In the genomic region with DNA sequence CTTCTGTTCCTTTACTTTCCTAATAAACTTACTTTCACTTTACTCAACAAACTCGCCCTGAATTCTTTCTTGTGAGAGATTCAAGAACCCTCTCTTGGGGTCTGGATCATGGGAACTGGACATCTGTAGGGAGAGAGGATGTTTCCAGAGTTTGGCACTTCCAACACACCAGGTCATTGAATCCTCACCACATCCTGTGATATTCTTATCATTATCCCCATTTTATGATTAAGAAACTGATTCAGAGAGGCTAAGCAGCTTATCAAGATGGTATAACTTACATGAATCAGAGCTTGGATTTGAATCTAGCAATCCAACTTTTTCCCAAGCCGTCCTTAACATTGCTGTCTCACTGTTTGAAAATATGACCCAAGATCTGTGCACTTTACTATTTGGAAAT, we compare ENCODE assay signal across 17 cellular contexts. TPM values are rescaled to one million over a fixed set of nuclear protein-coding genes. Genes with fewer than 3 reads are reported as not detected.
DNase-seq lines count a peak whose midpoint lies in the region; ATAC-seq and TF ChIP-seq lines count a peak whose summit lies in the region.
"Had no signal": no experiment of that assay in that cellular context is flagged by ENCODE, and none has a peak within 500 bp of the region (broad histone marks: within the 10 kb centered on the region; RNA-seq: fewer than 3 reads in every experiment).

No MANE protein-coding gene starts in this region.

- H3K9me3 ChIP-seq in BLaER1, result no peaks in the 10 kb centered on the region
- H3K9me3 ChIP-seq in MM.1S (replicated peaks; ENCODE audit: insufficient read depth, low read length), result no peaks in the 10 kb centered on the region
- no peaks in the 10 kb centered on the region for H3K9me3 ChIP-seq in adipocyte (ENCODE audit: control insufficient read depth, low read length)

- peaks cover 5% of the 10 kb centered on the region for H3K4me1 Mint-ChIP-seq in activated CD8-positive, alpha-beta T cell treated with anti-CD3 and anti-CD28 coated beads for 36 hours (ENCODE audit: low read depth)

- TF ChIP-seq CTCF in MM.1S (IDR thresholded peaks at IDR 0.05; ENCODE audit: low read length), result no peak
- no peak for TF ChIP-seq CTCF in activated CD8-positive, alpha-beta T cell treated with anti-CD3 and anti-CD28 coated beads for 36 hours (IDR thresholded peaks at IDR 0.05)

- no peak overlapping the region for H3K9ac ChIP-seq in BLaER1
- H3K9ac ChIP-seq in MM.1S (ENCODE audit: low read length), result no peak overlapping the region
- H3K9ac ChIP-seq in adipocyte (ENCODE audit: low read length), result no peak overlapping the region
- H3K9ac ChIP-seq: GM23248 had no signal

- peaks cover 29% of the 10 kb centered on the region for H3K4me1 ChIP-seq in BLaER1
- no peaks in the 10 kb centered on the region for H3K4me1 ChIP-seq in MM.1S (ENCODE audit: low read length)
- H3K4me1 ChIP-seq in adipocyte (ENCODE audit: control insufficient read depth, insufficient read depth, low read length), result peaks cover 21% of the 10 kb centered on the region

- no peaks in the 10 kb centered on the region for H3K9me3 Mint-ChIP-seq in activated CD8-positive, alpha-beta T cell treated with anti-CD3 and anti-CD28 coated beads for 36 hours
- H3K9me3 Mint-ChIP-seq: CD4-positive, alpha-beta memory T cell had no signal

- no peaks in the 10 kb centered on the region for H3K79me2 ChIP-seq in MM.1S (ENCODE audit: low read length)

- H3K36me3 ChIP-seq in BLaER1 (no peaks in the 10 kb centered on the region), MM.1S (replicated peaks; ENCODE audit: insufficient read depth, low read length) (no peaks in the 10 kb centered on the region), adipocyte (ENCODE audit: control insufficient read depth, insufficient read depth, low read length, severe bottlenecking) (no peaks in the 10 kb centered on the region)

- no peaks in the 10 kb centered on the region for H3K27me3 ChIP-seq in BLaER1
- H3K27me3 ChIP-seq in MM.1S (replicated peaks; ENCODE audit: insufficient read depth, low read length), result no peaks in the 10 kb centered on the region
- no peaks in the 10 kb centered on the region for H3K27me3 ChIP-seq in adipocyte (replicated peaks; ENCODE audit: control insufficient read depth, insufficient read depth, low read length)

- H3K4me3 Mint-ChIP-seq in activated CD8-positive, alpha-beta T cell treated with anti-CD3 and anti-CD28 coated beads for 36 hours, result no peak overlapping the region
- H3K4me3 Mint-ChIP-seq: CD4-positive, alpha-beta memory T cell had no signal

- H3K4me3 ChIP-seq in BLaER1 (no peak overlapping the region), MM.1S (ENCODE audit: low read length) (no peak overlapping the region), adipocyte (ENCODE audit: low read length) (peak overlapping the region; percentile 52)
- H3K4me3 ChIP-seq: GM23248 had no signal

- intact Hi-C loops in activated CD8-positive, alpha-beta T cell treated with anti-CD3 and anti-CD28 coated beads for 36 hours (cut with micrococcal nuclease), result no loop called here

- H4K20me1 ChIP-seq in BLaER1, result no peaks in the 10 kb centered on the region
- H4K20me1 ChIP-seq in MM.1S (ENCODE audit: insufficient read depth, low read length), result no peaks in the 10 kb centered on the region

- H3K9me2 ChIP-seq in MM.1S (replicated peaks; ENCODE audit: insufficient read depth, low read length), result no peaks in the 10 kb centered on the region

- no peaks in the 10 kb centered on the region for H3F3A ChIP-seq in MM.1S (ENCODE audit: insufficient read depth, low read length)

- no peaks in the 10 kb centered on the region for H3K27me3 Mint-ChIP-seq in activated CD8-positive, alpha-beta T cell treated with anti-CD3 and anti-CD28 coated beads for 36 hours

- DNase-seq in MM.1S (no peak), adipocyte (ENCODE audit: low read depth) (no peak), iris pigment epithelial cell (ENCODE audit: low read depth) (peak; percentile 8), HT-29 (ENCODE audit: low spot score) (no peak), NCI-H82 treated with DMSO at 0.1 percent for 48 hours (lab: John Stamatoyannopoulos, UW; ENCODE audit: unreplicated experiment) (no peak)
- DNase-seq in activated CD8-positive, alpha-beta T cell treated with anti-CD3 and anti-CD28 coated beads for 36 hours, result no peak
- DNase-seq: CD4-positive, alpha-beta memory T cell; DMS79 treated with DMSO at 0.1 percent for 48 hours; GDM1; Karpas-422; NCI-H2227 treated with DMSO at 0.1 percent for 48 hours; NCI-H526 treated with DMSO at 0.1 percent for 48 hours; SHP77 had no signal

- CTCF ChIA-PET in activated CD8-positive, alpha-beta T cell treated with anti-CD3 and anti-CD28 coated beads for 36 hours (lab: Charles Lee), result no interaction called here

- peak overlapping the region; percentile 75 for H3K4me2 ChIP-seq in BLaER1
- H3K4me2 ChIP-seq in MM.1S (ENCODE audit: low read depth, low read length), result 0 out of 2 replicates have a peak overlapping the region, but pooled peaks have one; percentile 10

- POLR2A ChIA-PET in activated CD8-positive, alpha-beta T cell treated with anti-CD3 and anti-CD28 coated beads for 36 hours (lab: Charles Lee), result interaction anchor here (0.6 kb wide), 1 partner anchor 1158 kb away, joined by 3 read pairs; no protein-coding TSS in a partner anchor

- H3K36me3 Mint-ChIP-seq in activated CD8-positive, alpha-beta T cell treated with anti-CD3 and anti-CD28 coated beads for 36 hours (ENCODE audit: low read depth), result no peaks in the 10 kb centered on the region
- H3K36me3 Mint-ChIP-seq: CD4-positive, alpha-beta memory T cell had no signal

- no peak for ATAC-seq in activated CD8-positive, alpha-beta T cell treated with anti-CD3 and anti-CD28 coated beads for 36 hours
- ATAC-seq in HG03457 (IDR thresholded peaks at IDR 0.05; ENCODE audit: unreplicated experiment), result no peak

- H2AFZ ChIP-seq in MM.1S (ENCODE audit: low read length), result peak overlapping the region; percentile 26
- H2AFZ ChIP-seq: GM23248 had no signal

- H3K27ac Mint-ChIP-seq in activated CD8-positive, alpha-beta T cell treated with anti-CD3 and anti-CD28 coated beads for 36 hours, result no peak overlapping the region
- H3K27ac Mint-ChIP-seq: CD4-positive, alpha-beta memory T cell had no signal

- H3K27ac ChIP-seq in BLaER1 (0 out of 2 replicates have a peak overlapping the region, but pooled peaks have one; percentile 5), MM.1S (ENCODE audit: low read length) (no peak overlapping the region)
- H3K27ac ChIP-seq: GM23248, HL-60 had no signal

RNA-seq across cellular contexts. Expression of a gene that starts 15.5 kb away (rescaled TPM):
- total RNA-seq in activated CD8-positive, alpha-beta T cell treated with anti-CD3 and anti-CD28 coated beads for 36 hours, result under 1 TPM; 0.27 to 0.38 TPM
- total RNA-seq in HT-29 (2014; rRNA removed; shearing (Covaris generic)), result 0.48 and 0.50 TPM in 2 replicates

RNA-seq across cellular contexts. Expression of a gene that starts 15.6 kb away (rescaled TPM):
- total RNA-seq in activated CD8-positive, alpha-beta T cell treated with anti-CD3 and anti-CD28 coated beads for 36 hours, result 1 to 10 TPM; 8.7 to 9.6 TPM
- total RNA-seq in HT-29 (2014; rRNA removed; shearing (Covaris generic)), result 50.3 and 50.4 TPM in 2 replicates

RNA-seq across cellular contexts. Expression of a gene that starts 30.6 kb away (rescaled TPM):
- 10 to 100 TPM; 17.7 TPM for total RNA-seq in activated CD8-positive, alpha-beta T cell treated with anti-CD3 and anti-CD28 coated beads for 36 hours
- 23.6 and 26.4 TPM in 2 replicates for total RNA-seq in HT-29 (2014; rRNA removed; shearing (Covaris generic))

RNA-seq across cellular contexts. Expression of a gene that starts 42.7 kb away (rescaled TPM):
- total RNA-seq in activated CD8-positive, alpha-beta T cell treated with anti-CD3 and anti-CD28 coated beads for 36 hours, result 100 to 1,000 TPM; 144 to 146 TPM
- total RNA-seq in HT-29 (2014; rRNA removed; shearing (Covaris generic)), result 120 and 123 TPM in 2 replicates

RNA-seq across cellular contexts. Expression of a gene that starts 58.1 kb away (rescaled TPM):
- 10 to 100 TPM; 10.5 to 11.8 TPM for total RNA-seq in activated CD8-positive, alpha-beta T cell treated with anti-CD3 and anti-CD28 coated beads for 36 hours
- 4.6 and 4.8 TPM in 2 replicates for total RNA-seq in HT-29 (2014; rRNA removed; shearing (Covaris generic))
